In genomic region chr7:132300599-132300998, GRCh38 we compare ENCODE assay signal across 16 cellular contexts.
DNase-seq lines count a peak whose midpoint lies in the region; ATAC-seq and TF ChIP-seq lines count a peak whose summit lies in the region.
"Had no signal": no experiment of that assay in that cellular context is flagged by ENCODE, and none has a peak within 500 bp of the region (broad histone marks: within the 10 kb centered on the region; RNA-seq: fewer than 3 reads in every experiment).

No MANE protein-coding gene starts in this region.

- no peak overlapping the region for H3K4me3 ChIP-seq in BE2C (ENCODE audit: low read depth, low read length)
- no peak overlapping the region for H3K4me3 ChIP-seq in SJCRH30
- H3K4me3 ChIP-seq: BLaER1 treated with 17β-estradiol and CSF1 and Interleukin-3, amounts not matched to agents 10 nM and 100 nM; GM12878; HAP-1 had no signal

- peak overlapping the region; percentile 65 for H3K27ac ChIP-seq in SJCRH30
- H3K27ac ChIP-seq: BLaER1 treated with 17β-estradiol and CSF1 and Interleukin-3, amounts not matched to agents 10 nM and 100 nM had no signal

- peak; percentile 52 for DNase-seq in Right ventricle myocardium superior
- no peak for DNase-seq in cardiac septum (ENCODE audit: low spot score)
- DNase-seq in BE2C: peak; percentile 90
- peak; percentile 81 to 82 for DNase-seq in SJCRH30
- DNase-seq in posterior cingulate gyrus: no peak
- DNase-seq: CD4-positive, alpha-beta T cell; CD8-positive, alpha-beta memory T cell; DMS 273 treated with DMSO at 0.1 percent for 48 hours; DMS79; EL; GDM1; GOT3 had no signal

- H3K27me3 ChIP-seq in BE2C (no peaks in the 10 kb centered on the region), SJCRH30 (no peaks in the 10 kb centered on the region)
- H3K27me3 ChIP-seq: BLaER1 treated with 17β-estradiol and CSF1 and Interleukin-3, amounts not matched to agents 10 nM and 100 nM had no signal

- no peaks in the 10 kb centered on the region for H3K9me3 ChIP-seq in BE2C
- H3K9me3 ChIP-seq in SJCRH30 (replicated peaks): no peaks in the 10 kb centered on the region; the same call in 1 of the 2 replicates
- H3K9me3 ChIP-seq: BLaER1 treated with 17β-estradiol and CSF1 and Interleukin-3, amounts not matched to agents 10 nM and 100 nM; HAP-1 had no signal

- peaks cover 33% of the 10 kb centered on the region for H3K4me1 ChIP-seq in BE2C
- peaks cover 49% of the 10 kb centered on the region for H3K4me1 ChIP-seq in SJCRH30
- H3K4me1 ChIP-seq: HAP-1 had no signal

- no peak for ATAC-seq in Right ventricle myocardium superior (ENCODE audit: poor library complexity)
- no peak for ATAC-seq in HG02884 (IDR thresholded peaks at IDR 0.05; ENCODE audit: unreplicated experiment)
- ATAC-seq: GM12878 had no signal

- TF ChIP-seq CTCF in BE2C (IDR thresholded peaks at IDR 0.05; ENCODE audit: low read depth, low read length): no peak

- intact Hi-C loops in Right ventricle myocardium superior (cut with DNase I): no loop called here
- intact Hi-C loops in cardiac septum (cut with DNase I): no loop called here
- intact Hi-C loops in posterior cingulate gyrus (cut with DNase I): no loop called here

- no peaks in the 10 kb centered on the region for H3K36me3 ChIP-seq in BE2C
- no peaks in the 10 kb centered on the region for H3K36me3 ChIP-seq in SJCRH30
- H3K36me3 ChIP-seq: BLaER1 treated with 17β-estradiol and CSF1 and Interleukin-3, amounts not matched to agents 10 nM and 100 nM; HAP-1 had no signal

Comparison
In these comparisons a context has a peak if more than half of its experiments do, and no peak if none do; other contexts are left out.
1. DNase-seq: peak in Right ventricle myocardium superior (single experiment), BE2C (single experiment) and SJCRH30 (2 of 2); none in cardiac septum (single experiment) and posterior cingulate gyrus (0 of 10).